In genomic region chr11:85647604-85648299, GRCh38 we compare ENCODE assay signal across 1 cellular context.
TF ChIP-seq lines count a peak whose summit lies in the region.

Gene TMEM126A, plus strand, starts transcription at chr11:85647967. Its CDS starts 2,289 bp downstream, at chr11:85650256.

TF ChIP-seq in HEK293, 187 proteins besides CTCF, POLR2A, EP300 and RAD21 (continued from another document and continues in another):
- TF ChIP-seq PRDM2 (tag by site-specific recombination; IDR thresholded peaks at IDR 0.05; ENCODE audit: borderline replicate concordance) (no peak), ZNF114 (tag by site-specific recombination; IDR thresholded peaks at IDR 0.05) (no peak), ZNF510 (tag by site-specific recombination; IDR thresholded peaks at IDR 0.05; ENCODE audit: insufficient replicate concordance) (no peak), ZNF366 (tag by site-specific recombination; conservative IDR thresholded peaks at IDR 0.05) (peak; percentile 55; the same call in 1 of the 2 replicates), ZNF37A (tag by site-specific recombination; IDR thresholded peaks at IDR 0.05) (no peak), ZBTB26 (tag by site-specific recombination; optimal IDR thresholded peaks at IDR 0.05) (no peak), ZNF530 (tag by site-specific recombination; IDR thresholded peaks at IDR 0.05; ENCODE audit: low read depth) (no peak), ZNF202 (tag by site-specific recombination; IDR thresholded peaks at IDR 0.05; ENCODE audit: borderline replicate concordance) (no peak), OSR2 (tag by site-specific recombination; IDR thresholded peaks at IDR 0.05) (no peak), YY2 (tag by site-specific recombination; IDR thresholded peaks at IDR 0.05) (peak; percentile 76), ZBTB48 (tag by site-specific recombination; IDR thresholded peaks at IDR 0.05) (no peak), ZNF677 (tag by site-specific recombination; IDR thresholded peaks at IDR 0.05) (no peak), ZNF544 (tag by site-specific recombination; IDR thresholded peaks at IDR 0.05) (no peak), ZNF549 (tag by site-specific recombination; IDR thresholded peaks at IDR 0.05) (no peak), ZNF76 (tag by site-specific recombination; IDR thresholded peaks at IDR 0.05; ENCODE audit: borderline replicate concordance, low read depth) (peak; percentile 64; the same call in 1 of the 2 replicates), ZNF768 (tag by site-specific recombination; IDR thresholded peaks at IDR 0.05) (no peak), ZNF175 (tag by site-specific recombination; IDR thresholded peaks at IDR 0.05) (no peak), ZNF398 (tag by site-specific recombination; IDR thresholded peaks at IDR 0.05) (no peak), PRDM4 (tag by site-specific recombination; IDR thresholded peaks at IDR 0.05) (no peak), ZSCAN4 (tag by site-specific recombination; IDR thresholded peaks at IDR 0.05) (no peak), ZNF132 (tag by site-specific recombination; IDR thresholded peaks at IDR 0.05; ENCODE audit: borderline replicate concordance) (no peak), ZNF660 (tag by site-specific recombination; IDR thresholded peaks at IDR 0.05) (no peak), TRIM28 (IDR thresholded peaks at IDR 0.05; ENCODE audit: borderline replicate concordance, low read length) (no peak), ZNF404 (tag by site-specific recombination; IDR thresholded peaks at IDR 0.05) (no peak), ZNF571 (tag by site-specific recombination; IDR thresholded peaks at IDR 0.05) (no peak), ZSCAN5A (tag by site-specific recombination; IDR thresholded peaks at IDR 0.05) (no peak), ZNF335 (tag by site-specific recombination; conservative IDR thresholded peaks at IDR 0.05) (peak; percentile 42), ZNF629 (tag by site-specific recombination; IDR thresholded peaks at IDR 0.05) (peak; percentile 79), ZNF24 (tag by site-specific recombination; IDR thresholded peaks at IDR 0.05) (no peak), ZNF280C (tag by site-specific recombination; IDR thresholded peaks at IDR 0.05) (no peak), PATZ1 (tag by site-specific recombination; IDR thresholded peaks at IDR 0.05) (peak; percentile 62), ZNF266 (tag by site-specific recombination; IDR thresholded peaks at IDR 0.05; ENCODE audit: low read depth) (no peak), ZNF248 (tag by site-specific recombination; IDR thresholded peaks at IDR 0.05) (no peak), ATF2 (tag by site-specific recombination; IDR thresholded peaks at IDR 0.05; ENCODE audit: low read depth) (no peak), SALL2 (tag by site-specific recombination; IDR thresholded peaks at IDR 0.05; ENCODE audit: borderline replicate concordance) (no peak), ZNF704 (tag by site-specific recombination; IDR thresholded peaks at IDR 0.05) (no peak), ZNF223 (tag by site-specific recombination; IDR thresholded peaks at IDR 0.05) (no peak), HOXA7 (CRISPR knock-in tag; IDR thresholded peaks at IDR 0.05; ENCODE audit: borderline replicate concordance) (no peak), IKZF3 (tag by site-specific recombination; IDR thresholded peaks at IDR 0.05) (no peak), SP3 (tag by site-specific recombination; IDR thresholded peaks at IDR 0.05) (peak; percentile 84)
